Comparison of ENCODE assay signal across 1 cellular context in the genomic region with DNA sequence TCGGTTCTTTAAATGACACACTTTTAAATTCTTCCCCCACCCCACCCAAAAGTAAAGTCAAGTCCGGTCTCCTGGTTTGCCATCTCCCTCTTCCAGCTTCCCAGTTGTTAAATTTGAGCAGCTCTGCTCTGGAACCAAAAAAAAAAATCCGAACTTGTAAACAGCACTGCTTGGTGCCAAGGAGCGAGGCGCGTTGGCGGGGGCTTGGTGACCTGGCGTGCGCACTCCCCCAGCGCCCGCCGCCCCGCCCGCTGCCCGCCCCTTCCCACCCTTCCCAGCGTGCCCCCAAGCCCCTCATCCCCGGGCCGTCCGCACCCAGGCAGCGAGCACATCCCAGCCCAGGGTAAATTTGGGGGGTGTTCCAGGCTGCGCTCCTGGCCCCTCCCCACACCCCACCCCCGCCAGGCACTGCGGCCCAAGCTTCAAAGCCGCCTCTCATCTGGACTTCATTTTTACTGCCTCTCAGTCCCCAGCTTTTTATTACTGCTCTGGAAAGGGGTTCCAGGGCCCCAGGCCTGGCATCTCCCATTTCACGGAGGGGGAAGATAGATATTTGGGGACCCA.
TF ChIP-seq lines count a peak whose summit lies in the region.

No MANE protein-coding gene starts in this region.

TF ChIP-seq in HCT116, 20 proteins besides CTCF, POLR2A, EP300 and RAD21:
- TF ChIP-seq SRF (IDR thresholded peaks at IDR 0.05; ENCODE audit: low read depth) (no peak), EZH2phosphoT487 (IDR thresholded peaks at IDR 0.05; ENCODE audit: borderline replicate concordance) (no peak), TCF7L2 (IDR thresholded peaks at IDR 0.05; ENCODE audit: borderline replicate concordance, extremely low read depth, insufficient read depth, insufficient read length) (no peak), SIN3A (IDR thresholded peaks at IDR 0.05; ENCODE audit: low read depth) (no peak), YY1 (IDR thresholded peaks at IDR 0.05; ENCODE audit: extremely low read depth, insufficient replicate concordance, low read depth, low read length) (no peak), JUND (IDR thresholded peaks at IDR 0.05) (no peak), CBX3 (IDR thresholded peaks at IDR 0.05; ENCODE audit: low read depth) (no peak), SP1 (IDR thresholded peaks at IDR 0.05; ENCODE audit: low read depth) (no peak), MAX (IDR thresholded peaks at IDR 0.05) (no peak), ZNF274 (IDR thresholded peaks at IDR 0.05; ENCODE audit: low read depth, low read length) (no peak), ELF1 (IDR thresholded peaks at IDR 0.05; ENCODE audit: borderline replicate concordance, low read depth) (no peak), FOSL1 (IDR thresholded peaks at IDR 0.05; ENCODE audit: low read depth) (no peak), CEBPB (IDR thresholded peaks at IDR 0.05; ENCODE audit: low read depth) (no peak), EGR1 (IDR thresholded peaks at IDR 0.05; ENCODE audit: low read depth) (no peak), ZFX (IDR thresholded peaks at IDR 0.05) (no peak)
- TF ChIP-seq, protein P1, sequence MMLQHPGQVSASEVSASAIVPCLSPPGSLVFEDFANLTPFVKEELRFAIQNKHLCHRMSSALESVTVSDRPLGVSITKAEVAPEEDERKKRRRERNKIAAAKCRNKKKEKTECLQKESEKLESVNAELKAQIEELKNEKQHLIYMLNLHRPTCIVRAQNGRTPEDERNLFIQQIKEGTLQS (IDR thresholded peaks at IDR 0.05) = no peak
- TF ChIP-seq, protein P2, sequence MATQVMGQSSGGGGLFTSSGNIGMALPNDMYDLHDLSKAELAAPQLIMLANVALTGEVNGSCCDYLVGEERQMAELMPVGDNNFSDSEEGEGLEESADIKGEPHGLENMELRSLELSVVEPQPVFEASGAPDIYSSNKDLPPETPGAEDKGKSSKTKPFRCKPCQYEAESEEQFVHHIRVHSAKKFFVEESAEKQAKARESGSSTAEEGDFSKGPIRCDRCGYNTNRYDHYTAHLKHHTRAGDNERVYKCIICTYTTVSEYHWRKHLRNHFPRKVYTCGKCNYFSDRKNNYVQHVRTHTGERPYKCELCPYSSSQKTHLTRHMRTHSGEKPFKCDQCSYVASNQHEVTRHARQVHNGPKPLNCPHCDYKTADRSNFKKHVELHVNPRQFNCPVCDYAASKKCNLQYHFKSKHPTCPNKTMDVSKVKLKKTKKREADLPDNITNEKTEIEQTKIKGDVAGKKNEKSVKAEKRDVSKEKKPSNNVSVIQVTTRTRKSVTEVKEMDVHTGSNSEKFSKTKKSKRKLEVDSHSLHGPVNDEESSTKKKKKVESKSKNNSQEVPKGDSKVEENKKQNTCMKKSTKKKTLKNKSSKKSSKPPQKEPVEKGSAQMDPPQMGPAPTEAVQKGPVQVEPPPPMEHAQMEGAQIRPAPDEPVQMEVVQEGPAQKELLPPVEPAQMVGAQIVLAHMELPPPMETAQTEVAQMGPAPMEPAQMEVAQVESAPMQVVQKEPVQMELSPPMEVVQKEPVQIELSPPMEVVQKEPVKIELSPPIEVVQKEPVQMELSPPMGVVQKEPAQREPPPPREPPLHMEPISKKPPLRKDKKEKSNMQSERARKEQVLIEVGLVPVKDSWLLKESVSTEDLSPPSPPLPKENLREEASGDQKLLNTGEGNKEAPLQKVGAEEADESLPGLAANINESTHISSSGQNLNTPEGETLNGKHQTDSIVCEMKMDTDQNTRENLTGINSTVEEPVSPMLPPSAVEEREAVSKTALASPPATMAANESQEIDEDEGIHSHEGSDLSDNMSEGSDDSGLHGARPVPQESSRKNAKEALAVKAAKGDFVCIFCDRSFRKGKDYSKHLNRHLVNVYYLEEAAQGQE (IDR thresholded peaks at IDR 0.05; ENCODE audit: low read depth) = no peak
- TF ChIP-seq, protein P3, sequence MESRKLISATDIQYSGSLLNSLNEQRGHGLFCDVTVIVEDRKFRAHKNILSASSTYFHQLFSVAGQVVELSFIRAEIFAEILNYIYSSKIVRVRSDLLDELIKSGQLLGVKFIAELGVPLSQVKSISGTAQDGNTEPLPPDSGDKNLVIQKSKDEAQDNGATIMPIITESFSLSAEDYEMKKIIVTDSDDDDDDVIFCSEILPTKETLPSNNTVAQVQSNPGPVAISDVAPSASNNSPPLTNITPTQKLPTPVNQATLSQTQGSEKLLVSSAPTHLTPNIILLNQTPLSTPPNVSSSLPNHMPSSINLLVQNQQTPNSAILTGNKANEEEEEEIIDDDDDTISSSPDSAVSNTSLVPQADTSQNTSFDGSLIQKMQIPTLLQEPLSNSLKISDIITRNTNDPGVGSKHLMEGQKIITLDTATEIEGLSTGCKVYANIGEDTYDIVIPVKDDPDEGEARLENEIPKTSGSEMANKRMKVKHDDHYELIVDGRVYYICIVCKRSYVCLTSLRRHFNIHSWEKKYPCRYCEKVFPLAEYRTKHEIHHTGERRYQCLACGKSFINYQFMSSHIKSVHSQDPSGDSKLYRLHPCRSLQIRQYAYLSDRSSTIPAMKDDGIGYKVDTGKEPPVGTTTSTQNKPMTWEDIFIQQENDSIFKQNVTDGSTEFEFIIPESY (IDR thresholded peaks at IDR 0.05; ENCODE audit: extremely low read depth, insufficient replicate concordance, low read length) = no peak
